In genomic region chr7:136489808-136490207, GRCh38 we compare ENCODE assay signal across 8 cellular contexts.
"Had no signal": no experiment of that assay in that cellular context is flagged by ENCODE, and none has a peak within 500 bp of the region (broad histone marks: within the 10 kb centered on the region; RNA-seq: fewer than 3 reads in every experiment).

No MANE protein-coding gene starts in this region.

- H3K4me3 ChIP-seq: GM23248, HAP-1 had no signal

- H3K27ac ChIP-seq: GM23248, HL-60 had no signal

- H3K9ac ChIP-seq: GM23248 had no signal

- H3K4me1 ChIP-seq: HAP-1 had no signal

- H2AFZ ChIP-seq: GM23248 had no signal

- H3K9me3 ChIP-seq: HAP-1 had no signal

- FAIRE-seq: HepG2 had no signal

- DNase-seq: GM23248, GOT3, H7, HFFc6 had no signal

- ATAC-seq: HCT116, HepG2 had no signal

- H3K36me3 ChIP-seq: HAP-1 had no signal
